ENCODE assay signal across 9 cellular contexts in genomic region chr5:122256388-122256787, GRCh38. TPM values are rescaled to one million over a fixed set of nuclear protein-coding genes. Genes with fewer than 3 reads are reported as not detected.
"Had no signal": no experiment of that assay in that cellular context is flagged by ENCODE, and none has a peak within 500 bp of the region (broad histone marks: within the 10 kb centered on the region; RNA-seq: fewer than 3 reads in every experiment).

No MANE protein-coding gene starts in this region.

- DNase-seq: GDM1, GF-D8 had no signal

- H3K4me3 ChIP-seq: GM12878 had no signal

- FAIRE-seq: G401.6, GM12878, GM12891, GM12892, GM18507, GM19239 had no signal

- ATAC-seq: GM12878 had no signal

RNA-seq across cellular contexts. Expression of gene SNCAIP, which starts 55.6 kb away (rescaled TPM):
- total RNA-seq: G401 had no signal
